In genomic region chr2:32356735-32357544, GRCh38 we compare ENCODE assay signal across 8 cellular contexts.
A peak's percentile ranks its signal among the peaks of the same experiment; 100 is the strongest.
DNase-seq lines count a peak whose midpoint lies in the region; ATAC-seq and TF ChIP-seq lines count a peak whose summit lies in the region.

A gene with protein sequence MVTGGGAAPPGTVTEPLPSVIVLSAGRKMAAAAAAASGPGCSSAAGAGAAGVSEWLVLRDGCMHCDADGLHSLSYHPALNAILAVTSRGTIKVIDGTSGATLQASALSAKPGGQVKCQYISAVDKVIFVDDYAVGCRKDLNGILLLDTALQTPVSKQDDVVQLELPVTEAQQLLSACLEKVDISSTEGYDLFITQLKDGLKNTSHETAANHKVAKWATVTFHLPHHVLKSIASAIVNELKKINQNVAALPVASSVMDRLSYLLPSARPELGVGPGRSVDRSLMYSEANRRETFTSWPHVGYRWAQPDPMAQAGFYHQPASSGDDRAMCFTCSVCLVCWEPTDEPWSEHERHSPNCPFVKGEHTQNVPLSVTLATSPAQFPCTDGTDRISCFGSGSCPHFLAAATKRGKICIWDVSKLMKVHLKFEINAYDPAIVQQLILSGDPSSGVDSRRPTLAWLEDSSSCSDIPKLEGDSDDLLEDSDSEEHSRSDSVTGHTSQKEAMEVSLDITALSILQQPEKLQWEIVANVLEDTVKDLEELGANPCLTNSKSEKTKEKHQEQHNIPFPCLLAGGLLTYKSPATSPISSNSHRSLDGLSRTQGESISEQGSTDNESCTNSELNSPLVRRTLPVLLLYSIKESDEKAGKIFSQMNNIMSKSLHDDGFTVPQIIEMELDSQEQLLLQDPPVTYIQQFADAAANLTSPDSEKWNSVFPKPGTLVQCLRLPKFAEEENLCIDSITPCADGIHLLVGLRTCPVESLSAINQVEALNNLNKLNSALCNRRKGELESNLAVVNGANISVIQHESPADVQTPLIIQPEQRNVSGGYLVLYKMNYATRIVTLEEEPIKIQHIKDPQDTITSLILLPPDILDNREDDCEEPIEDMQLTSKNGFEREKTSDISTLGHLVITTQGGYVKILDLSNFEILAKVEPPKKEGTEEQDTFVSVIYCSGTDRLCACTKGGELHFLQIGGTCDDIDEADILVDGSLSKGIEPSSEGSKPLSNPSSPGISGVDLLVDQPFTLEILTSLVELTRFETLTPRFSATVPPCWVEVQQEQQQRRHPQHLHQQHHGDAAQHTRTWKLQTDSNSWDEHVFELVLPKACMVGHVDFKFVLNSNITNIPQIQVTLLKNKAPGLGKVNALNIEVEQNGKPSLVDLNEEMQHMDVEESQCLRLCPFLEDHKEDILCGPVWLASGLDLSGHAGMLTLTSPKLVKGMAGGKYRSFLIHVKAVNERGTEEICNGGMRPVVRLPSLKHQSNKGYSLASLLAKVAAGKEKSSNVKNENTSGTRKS (N-terminal part only) (plus strand): TSS chr2:32357023. CDS start chr2:32357162, 139 bp downstream.

- no peaks in the 10 kb centered on the region for H3K9me3 Mint-ChIP-seq in central memory CD8-positive, alpha-beta T cell

- DNase-seq in AG20443 (ENCODE audit: low spot score) (peak; percentile 100), NCI-H446 treated with DMSO at 0.1 percent for 48 hours (lab: John Stamatoyannopoulos, UW) (peak; percentile 84), iris pigment epithelial cell (ENCODE audit: low read depth) (peak; percentile 95)
- peak; percentile 80 to 82 for DNase-seq in central memory CD8-positive, alpha-beta T cell (ENCODE audit: low spot score in 2 of 2)
- peak; percentile 95 for DNase-seq in stimulated activated CD4-positive, alpha-beta T cell treated with anti-CD3 and anti-CD28 coated beads, Interleukin-12 subunit alpha, Interleukin-12 subunit beta, amount 100 ng/mL, for 24 hours (ENCODE audit: low read depth in 2 of 2)

- peak; percentile 98 for TF ChIP-seq POLR2A in GM19099 (IDR thresholded peaks at IDR 0.05; ENCODE audit: extremely low read depth, insufficient read length, low read depth)

- peak; percentile 66 for ATAC-seq in HG03378 (IDR thresholded peaks at IDR 0.05; ENCODE audit: unreplicated experiment)
- ATAC-seq in activated CD4-positive, CD25-positive, alpha-beta regulatory T cell treated with anti-CD3 and anti-CD28 coated beads, Interleukin-2, amount 50 U/mL, for 24 hours: peak; percentile 95 to 96
- peak; percentile 92 for ATAC-seq in central memory CD8-positive, alpha-beta T cell (replicated peaks; ENCODE audit: extremely low read depth, poor library complexity, severe bottlenecking)

- no peaks in the 10 kb centered on the region for H3K27me3 Mint-ChIP-seq in central memory CD8-positive, alpha-beta T cell

- H3K4me1 Mint-ChIP-seq in central memory CD8-positive, alpha-beta T cell: peaks cover 35% of the 10 kb centered on the region

- peak within 1 kb of the TSS; percentile 79 for H3K4me3 Mint-ChIP-seq in central memory CD8-positive, alpha-beta T cell

- peaks cover 26% of the 10 kb centered on the region for H3K36me3 Mint-ChIP-seq in central memory CD8-positive, alpha-beta T cell (ENCODE audit: insufficient read depth)

- peak within 1 kb of the TSS; percentile 91 for H3K27ac Mint-ChIP-seq in central memory CD8-positive, alpha-beta T cell (ENCODE audit: low read depth)

Comparison
In these comparisons a context has a peak if more than half of its experiments do, and no peak if none do; other contexts are left out.
1. Peak in every context shown above with its lines: DNase-seq and ATAC-seq.